Comparison of ENCODE assay signal across 10 cellular contexts in genomic region chr1:182677393-182678098, GRCh38. TPM values are rescaled to one million over a fixed set of nuclear protein-coding genes. Genes with fewer than 3 reads are reported as not detected.
A peak's percentile ranks its signal among the peaks of the same experiment; 100 is the strongest.
DNase-seq lines count a peak whose midpoint lies in the region; ATAC-seq, FAIRE-seq and TF ChIP-seq lines count a peak whose summit lies in the region.
"Had no signal": no experiment of that assay in that cellular context is flagged by ENCODE, and none has a peak within 500 bp of the region (broad histone marks: within the 10 kb centered on the region; RNA-seq: fewer than 3 reads in every experiment).

No MANE protein-coding gene starts in this region.

- H3K27me3 ChIP-seq in GM06990 (replicated peaks; ENCODE audit: control insufficient read depth, insufficient read depth, low read length), result no peaks in the 10 kb centered on the region
- H3K27me3 ChIP-seq in esophagus muscularis mucosa, result peaks cover 0 to 1% (median 0%) of the 10 kb centered on the region in 4 donors
- H3K27me3 ChIP-seq: ascending aorta had no signal

- TF ChIP-seq EP300 in esophagus muscularis mucosa (IDR thresholded peaks at IDR 0.05), result no peak

- H3K27ac ChIP-seq in esophagus muscularis mucosa (replicated peaks in 1 of 4), result no peak overlapping the region
- no peak overlapping the region for H3K27ac ChIP-seq in kidney (ENCODE audit: low read depth in 2 of 2, low read length in 2 of 2)
- H3K27ac ChIP-seq: ascending aorta, left lung had no signal

- WGBS in esophagus muscularis mucosa, result 77% methylated on average over 5 of the region's 5 CpGs

- H3K9ac ChIP-seq in kidney (ENCODE audit: low read length in 2 of 2), result no peak overlapping the region

- no peak for FAIRE-seq in kidney (lab: Jason Lieb, UNC)

- intact Hi-C loops in esophagus muscularis mucosa (cut with DNase I) (loop anchor here (5.0 kb wide), 1 partner anchor 60 kb away; no protein-coding TSS in a partner anchor), kidney (cut with DNase I) (no loop called here)

- no peaks in the 10 kb centered on the region for H3K36me3 ChIP-seq in GM06990 (ENCODE audit: control insufficient read depth, insufficient read depth, low read length)
- no peaks in the 10 kb centered on the region for H3K36me3 ChIP-seq in esophagus muscularis mucosa
- H3K36me3 ChIP-seq in kidney (ENCODE audit: control insufficient read depth in 1 of 2, insufficient read depth in 2 of 2, low read length in 2 of 2), result no peaks in the 10 kb centered on the region
- H3K36me3 ChIP-seq: ascending aorta, left lung had no signal

- TF ChIP-seq CTCF in GM06990 (IDR thresholded peaks at IDR 0.05; ENCODE audit: insufficient read depth, low read length, poor library complexity, severe bottlenecking), result no peak
- no peak for TF ChIP-seq CTCF in esophagus muscularis mucosa (IDR thresholded peaks at IDR 0.05)
- no peak for TF ChIP-seq CTCF in kidney (IDR thresholded peaks at IDR 0.05; ENCODE audit: borderline replicate concordance, extremely low read depth, insufficient read depth)

- no peak overlapping the region for H3K4me3 ChIP-seq in GM06990 (replicated peaks; ENCODE audit: low read depth, low read length)
- no peak overlapping the region for H3K4me3 ChIP-seq in esophagus muscularis mucosa
- no peak overlapping the region for H3K4me3 ChIP-seq in kidney (ENCODE audit: low read length in 2 of 2)
- H3K4me3 ChIP-seq: ascending aorta, left lung had no signal

- ATAC-seq in HG02798 (IDR thresholded peaks at IDR 0.05; ENCODE audit: poor library complexity, unreplicated experiment) (peak; percentile 80), HG03571 (IDR thresholded peaks at IDR 0.05; ENCODE audit: unreplicated experiment) (peak; percentile 82)
- ATAC-seq: left lung had no signal

- TF ChIP-seq POLR2A in esophagus muscularis mucosa (IDR thresholded peaks at IDR 0.05; ENCODE audit: low read depth), result no peak

- H3K9me3 ChIP-seq in esophagus muscularis mucosa, result no peaks in the 10 kb centered on the region
- H3K9me3 ChIP-seq in kidney (ENCODE audit: control insufficient read depth in 1 of 2, low read length in 2 of 2), result no peaks in the 10 kb centered on the region
- H3K9me3 ChIP-seq: ascending aorta, left lung had no signal

- DNase-seq in GM06990 (ENCODE audit: extremely low read depth, insufficient read length) (peak; percentile 69), GM19240 (ENCODE audit: insufficient read length, low spot score) (peak; percentile 69), esophagus muscularis mucosa (ENCODE audit: extremely low spot score) (no peak), EL (no peak), kidney (no peak), NCI-H187 (lab: John Stamatoyannopoulos, UW) (no peak)
- DNase-seq: left lung had no signal

- H3K4me1 ChIP-seq in esophagus muscularis mucosa (peaks cover 27 to 42% (median 35%) of the 10 kb centered on the region in 4 donors), kidney (ENCODE audit: control insufficient read depth in 1 of 2, insufficient read depth in 1 of 2, low read depth in 1 of 2, low read length in 2 of 2) (no peaks in the 10 kb centered on the region)
- H3K4me1 ChIP-seq: left lung had no signal

RNA-seq across cellular contexts. Expression of gene RGS8, which starts 6.8 kb away (rescaled TPM):
- under 1 TPM in 2 of 4 donors, not detected in 2; 0.06 to 0.17 TPM for total RNA-seq in esophagus muscularis mucosa
- total RNA-seq in kidney, result not detected
- not detected for polyA plus RNA-seq in kidney (ENCODE audit: insufficient read depth, low read depth, low replicate concordance)
- total RNA-seq: ascending aorta had no signal

Comparison
In these comparisons a context has a peak if more than half of its experiments do, and no peak if none do; other contexts are left out.
1. DNase-seq: peak in GM06990 (single experiment) and GM19240 (single experiment); none in esophagus muscularis mucosa (single experiment), EL (single experiment), kidney (single experiment) and NCI-H187 (0 of 2).